19 cellular contexts compared by ENCODE assay signal in the genomic region with DNA sequence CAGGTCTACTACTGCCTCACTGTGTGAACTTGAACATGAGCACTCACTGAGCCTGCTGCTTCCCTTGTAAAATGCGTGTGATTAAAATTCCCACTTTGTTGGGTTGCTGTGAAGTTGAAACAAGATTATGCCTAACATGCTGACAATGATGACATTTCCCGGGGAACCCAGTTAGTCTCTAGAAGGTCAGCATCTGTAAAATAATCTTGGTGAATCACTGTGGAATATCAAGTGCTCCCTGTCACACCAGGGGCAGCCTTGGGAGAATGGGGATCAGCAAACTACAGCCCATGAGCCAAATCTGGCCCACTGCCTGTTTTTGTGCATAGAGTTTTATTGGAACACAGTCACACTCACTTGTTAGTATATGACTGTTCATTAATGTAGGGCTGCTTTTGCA.
"Had no signal": no experiment of that assay in that cellular context is flagged by ENCODE, and none has a peak within 500 bp of the region (broad histone marks: within the 10 kb centered on the region; RNA-seq: fewer than 3 reads in every experiment).

No MANE protein-coding gene starts in this region.

- H3K4me1 ChIP-seq: SJSA1 had no signal

- DNase-seq: KBM-7, MV-4-11, NCI-H1048, NCI-H1105, NCI-H1417, NCI-H1436 treated with DMSO at 0.1 percent for 48 hours, NCI-H1694 treated with DMSO at 0.1 percent for 48 hours, NCI-H1930, NCI-H2081, NCI-H2107, NCI-H2227 treated with DMSO at 0.1 percent for 48 hours, NCI-H524, NCI-H526 treated with DMSO at 0.1 percent for 48 hours, NCI-H774, Right ventricle myocardium superior, RPMI8226, SIG-M5 had no signal

- H3K36me3 ChIP-seq: SJSA1 had no signal

- H3K4me3 ChIP-seq: SJSA1, SK-N-MC had no signal

- H3K27ac ChIP-seq: SJSA1, SK-N-MC had no signal

- H3K9me3 ChIP-seq: SJSA1 had no signal
